Comparison of ENCODE assay signal across 1 cellular context in the genomic region with DNA sequence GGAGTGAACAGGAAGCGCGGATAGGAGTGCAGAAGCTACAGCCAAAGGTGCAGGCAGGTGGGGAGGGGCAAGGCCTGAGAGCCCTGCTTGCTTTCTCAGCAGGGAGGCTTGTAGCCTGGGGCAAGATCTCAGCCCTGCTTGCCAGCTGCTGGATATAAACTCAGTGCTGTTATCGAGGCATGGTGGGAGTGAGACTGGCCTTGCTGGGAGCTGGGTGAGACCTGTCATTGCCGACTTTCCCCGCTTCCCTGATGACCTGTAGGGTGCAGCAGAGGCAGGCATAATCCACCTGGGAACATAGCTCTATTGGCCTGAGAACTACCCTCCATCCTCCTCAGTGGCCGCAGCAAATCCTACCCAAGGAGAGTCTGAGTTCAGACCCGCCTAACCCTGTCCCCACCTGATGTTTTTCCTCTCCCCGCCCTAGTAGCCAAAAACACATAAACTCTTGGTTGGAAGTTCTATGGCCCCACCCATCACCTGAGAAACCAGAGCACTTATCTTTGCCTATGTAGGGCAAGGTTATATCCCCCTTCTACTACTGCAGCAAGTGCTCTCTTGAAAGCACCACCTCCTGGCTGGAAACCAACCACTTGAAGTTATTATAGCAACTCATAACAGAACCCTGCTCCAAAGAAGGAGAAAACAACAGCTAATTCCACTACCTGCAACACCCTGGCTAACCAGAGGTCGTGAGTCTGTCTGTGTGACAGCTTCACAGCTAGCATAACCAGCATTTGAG.
TF ChIP-seq lines count a peak whose summit lies in the region.

No MANE protein-coding gene starts in this region.

TF ChIP-seq in GM23338, 12 proteins besides CTCF, POLR2A, EP300 and RAD21:
- no peak for TF ChIP-seq EZH2 (IDR thresholded peaks at IDR 0.05; ENCODE audit: low read depth, unreplicated experiment)
- TF ChIP-seq, protein P1, sequence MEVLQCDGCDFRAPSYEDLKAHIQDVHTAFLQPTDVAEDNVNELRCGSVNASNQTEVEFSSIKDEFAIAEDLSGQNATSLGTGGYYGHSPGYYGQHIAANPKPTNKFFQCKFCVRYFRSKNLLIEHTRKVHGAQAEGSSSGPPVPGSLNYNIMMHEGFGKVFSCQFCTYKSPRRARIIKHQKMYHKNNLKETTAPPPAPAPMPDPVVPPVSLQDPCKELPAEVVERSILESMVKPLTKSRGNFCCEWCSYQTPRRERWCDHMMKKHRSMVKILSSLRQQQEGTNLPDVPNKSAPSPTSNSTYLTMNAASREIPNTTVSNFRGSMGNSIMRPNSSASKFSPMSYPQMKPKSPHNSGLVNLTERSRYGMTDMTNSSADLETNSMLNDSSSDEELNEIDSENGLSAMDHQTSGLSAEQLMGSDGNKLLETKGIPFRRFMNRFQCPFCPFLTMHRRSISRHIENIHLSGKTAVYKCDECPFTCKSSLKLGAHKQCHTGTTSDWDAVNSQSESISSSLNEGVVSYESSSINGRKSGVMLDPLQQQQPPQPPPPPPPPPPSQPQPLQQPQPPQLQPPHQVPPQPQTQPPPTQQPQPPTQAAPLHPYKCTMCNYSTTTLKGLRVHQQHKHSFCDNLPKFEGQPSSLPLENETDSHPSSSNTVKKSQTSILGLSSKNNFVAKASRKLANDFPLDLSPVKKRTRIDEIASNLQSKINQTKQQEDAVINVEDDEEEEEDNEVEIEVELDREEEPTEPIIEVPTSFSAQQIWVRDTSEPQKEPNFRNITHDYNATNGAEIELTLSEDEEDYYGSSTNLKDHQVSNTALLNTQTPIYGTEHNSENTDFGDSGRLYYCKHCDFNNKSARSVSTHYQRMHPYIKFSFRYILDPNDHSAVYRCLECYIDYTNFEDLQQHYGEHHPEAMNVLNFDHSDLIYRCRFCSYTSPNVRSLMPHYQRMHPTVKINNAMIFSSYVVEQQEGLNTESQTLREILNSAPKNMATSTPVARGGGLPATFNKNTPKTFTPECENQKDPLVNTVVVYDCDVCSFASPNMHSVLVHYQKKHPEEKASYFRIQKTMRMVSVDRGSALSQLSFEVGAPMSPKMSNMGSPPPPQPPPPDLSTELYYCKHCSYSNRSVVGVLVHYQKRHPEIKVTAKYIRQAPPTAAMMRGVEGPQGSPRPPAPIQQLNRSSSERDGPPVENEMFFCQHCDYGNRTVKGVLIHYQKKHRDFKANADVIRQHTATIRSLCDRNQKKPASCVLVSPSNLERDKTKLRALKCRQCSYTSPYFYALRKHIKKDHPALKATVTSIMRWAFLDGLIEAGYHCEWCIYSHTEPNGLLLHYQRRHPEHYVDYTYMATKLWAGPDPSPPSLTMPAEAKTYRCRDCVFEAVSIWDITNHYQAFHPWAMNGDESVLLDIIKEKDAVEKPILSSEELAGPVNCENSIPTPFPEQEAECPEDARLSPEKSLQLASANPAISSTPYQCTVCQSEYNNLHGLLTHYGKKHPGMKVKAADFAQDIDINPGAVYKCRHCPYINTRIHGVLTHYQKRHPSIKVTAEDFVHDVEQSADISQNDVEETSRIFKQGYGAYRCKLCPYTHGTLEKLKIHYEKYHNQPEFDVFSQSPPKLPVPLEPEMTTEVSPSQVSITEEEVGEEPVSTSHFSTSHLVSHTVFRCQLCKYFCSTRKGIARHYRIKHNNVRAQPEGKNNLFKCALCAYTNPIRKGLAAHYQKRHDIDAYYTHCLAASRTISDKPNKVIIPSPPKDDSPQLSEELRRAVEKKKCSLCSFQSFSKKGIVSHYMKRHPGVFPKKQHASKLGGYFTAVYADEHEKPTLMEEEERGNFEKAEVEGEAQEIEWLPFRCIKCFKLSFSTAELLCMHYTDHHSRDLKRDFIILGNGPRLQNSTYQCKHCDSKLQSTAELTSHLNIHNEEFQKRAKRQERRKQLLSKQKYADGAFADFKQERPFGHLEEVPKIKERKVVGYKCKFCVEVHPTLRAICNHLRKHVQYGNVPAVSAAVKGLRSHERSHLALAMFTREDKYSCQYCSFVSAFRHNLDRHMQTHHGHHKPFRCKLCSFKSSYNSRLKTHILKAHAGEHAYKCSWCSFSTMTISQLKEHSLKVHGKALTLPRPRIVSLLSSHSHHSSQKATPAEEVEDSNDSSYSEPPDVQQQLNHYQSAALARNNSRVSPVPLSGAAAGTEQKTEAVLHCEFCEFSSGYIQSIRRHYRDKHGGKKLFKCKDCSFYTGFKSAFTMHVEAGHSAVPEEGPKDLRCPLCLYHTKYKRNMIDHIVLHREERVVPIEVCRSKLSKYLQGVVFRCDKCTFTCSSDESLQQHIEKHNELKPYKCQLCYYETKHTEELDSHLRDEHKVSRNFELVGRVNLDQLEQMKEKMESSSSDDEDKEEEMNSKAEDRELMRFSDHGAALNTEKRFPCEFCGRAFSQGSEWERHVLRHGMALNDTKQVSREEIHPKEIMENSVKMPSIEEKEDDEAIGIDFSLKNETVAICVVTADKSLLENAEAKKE (CRISPR knock-in tag; IDR thresholded peaks at IDR 0.05): no peak
- TF ChIP-seq ZNF331 (CRISPR knock-in tag; IDR thresholded peaks at IDR 0.05; ENCODE audit: low read depth): no peak
- TF ChIP-seq ZNF114 (CRISPR knock-in tag; IDR thresholded peaks at IDR 0.05): no peak
- no peak for TF ChIP-seq JUNB (IDR thresholded peaks at IDR 0.05; ENCODE audit: unreplicated experiment)
- TF ChIP-seq, protein P2, sequence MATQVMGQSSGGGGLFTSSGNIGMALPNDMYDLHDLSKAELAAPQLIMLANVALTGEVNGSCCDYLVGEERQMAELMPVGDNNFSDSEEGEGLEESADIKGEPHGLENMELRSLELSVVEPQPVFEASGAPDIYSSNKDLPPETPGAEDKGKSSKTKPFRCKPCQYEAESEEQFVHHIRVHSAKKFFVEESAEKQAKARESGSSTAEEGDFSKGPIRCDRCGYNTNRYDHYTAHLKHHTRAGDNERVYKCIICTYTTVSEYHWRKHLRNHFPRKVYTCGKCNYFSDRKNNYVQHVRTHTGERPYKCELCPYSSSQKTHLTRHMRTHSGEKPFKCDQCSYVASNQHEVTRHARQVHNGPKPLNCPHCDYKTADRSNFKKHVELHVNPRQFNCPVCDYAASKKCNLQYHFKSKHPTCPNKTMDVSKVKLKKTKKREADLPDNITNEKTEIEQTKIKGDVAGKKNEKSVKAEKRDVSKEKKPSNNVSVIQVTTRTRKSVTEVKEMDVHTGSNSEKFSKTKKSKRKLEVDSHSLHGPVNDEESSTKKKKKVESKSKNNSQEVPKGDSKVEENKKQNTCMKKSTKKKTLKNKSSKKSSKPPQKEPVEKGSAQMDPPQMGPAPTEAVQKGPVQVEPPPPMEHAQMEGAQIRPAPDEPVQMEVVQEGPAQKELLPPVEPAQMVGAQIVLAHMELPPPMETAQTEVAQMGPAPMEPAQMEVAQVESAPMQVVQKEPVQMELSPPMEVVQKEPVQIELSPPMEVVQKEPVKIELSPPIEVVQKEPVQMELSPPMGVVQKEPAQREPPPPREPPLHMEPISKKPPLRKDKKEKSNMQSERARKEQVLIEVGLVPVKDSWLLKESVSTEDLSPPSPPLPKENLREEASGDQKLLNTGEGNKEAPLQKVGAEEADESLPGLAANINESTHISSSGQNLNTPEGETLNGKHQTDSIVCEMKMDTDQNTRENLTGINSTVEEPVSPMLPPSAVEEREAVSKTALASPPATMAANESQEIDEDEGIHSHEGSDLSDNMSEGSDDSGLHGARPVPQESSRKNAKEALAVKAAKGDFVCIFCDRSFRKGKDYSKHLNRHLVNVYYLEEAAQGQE (IDR thresholded peaks at IDR 0.05; ENCODE audit: unreplicated experiment): no peak
- no peak for TF ChIP-seq CREB1 (CRISPR knock-in tag; IDR thresholded peaks at IDR 0.05; ENCODE audit: low read depth)
- TF ChIP-seq, protein P3, sequence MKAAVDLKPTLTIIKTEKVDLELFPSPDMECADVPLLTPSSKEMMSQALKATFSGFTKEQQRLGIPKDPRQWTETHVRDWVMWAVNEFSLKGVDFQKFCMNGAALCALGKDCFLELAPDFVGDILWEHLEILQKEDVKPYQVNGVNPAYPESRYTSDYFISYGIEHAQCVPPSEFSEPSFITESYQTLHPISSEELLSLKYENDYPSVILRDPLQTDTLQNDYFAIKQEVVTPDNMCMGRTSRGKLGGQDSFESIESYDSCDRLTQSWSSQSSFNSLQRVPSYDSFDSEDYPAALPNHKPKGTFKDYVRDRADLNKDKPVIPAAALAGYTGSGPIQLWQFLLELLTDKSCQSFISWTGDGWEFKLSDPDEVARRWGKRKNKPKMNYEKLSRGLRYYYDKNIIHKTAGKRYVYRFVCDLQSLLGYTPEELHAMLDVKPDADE (IDR thresholded peaks at IDR 0.05): no peak
- no peak for TF ChIP-seq EZH2phosphoT487 (IDR thresholded peaks at IDR 0.05; ENCODE audit: unreplicated experiment)
- no peak for TF ChIP-seq POLR2AphosphoS5 (IDR thresholded peaks at IDR 0.05; ENCODE audit: low read depth)
- no peak for TF ChIP-seq STAT1 (IDR thresholded peaks at IDR 0.05; ENCODE audit: unreplicated experiment)
